ENCODE assay signal across 1 cellular context in the genomic region with DNA sequence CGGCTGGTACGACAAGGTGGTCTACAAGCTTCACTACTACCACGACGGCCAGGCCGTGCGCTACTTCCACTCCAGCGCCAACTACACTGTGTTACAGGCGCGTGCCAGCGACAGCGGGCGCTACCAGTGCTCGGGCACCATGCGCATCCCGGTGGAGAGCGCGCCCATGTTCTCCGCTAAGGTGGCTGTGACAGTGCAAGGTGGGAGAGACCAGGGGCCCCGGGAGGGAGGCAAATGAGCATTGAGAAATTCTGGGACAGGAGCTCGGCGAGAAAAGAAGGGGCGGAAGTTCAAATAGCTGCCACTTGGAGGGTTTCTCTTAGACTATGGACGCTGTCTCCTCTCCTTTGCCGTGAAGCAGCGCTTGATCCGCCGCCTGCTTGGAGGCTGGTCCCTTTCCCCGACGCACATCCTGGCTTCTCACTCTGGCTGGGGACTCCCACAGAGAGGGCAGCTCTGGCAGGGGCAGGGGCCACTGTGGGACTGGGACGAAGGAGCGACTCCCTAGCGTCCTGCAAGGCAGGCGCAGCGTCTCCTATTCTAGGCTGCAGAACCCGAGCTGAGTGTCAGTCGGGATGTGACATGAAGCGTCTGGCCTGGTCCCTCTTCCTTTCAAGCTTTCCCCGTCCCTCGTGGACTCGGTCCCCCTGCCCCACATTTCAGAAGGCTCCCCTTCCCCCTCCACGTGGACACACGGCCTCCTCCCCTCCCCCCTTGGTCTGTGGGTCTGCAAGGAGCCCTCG.
TF ChIP-seq lines count a peak whose summit lies in the region.

No MANE protein-coding gene starts in this region.

TF ChIP-seq in H1, 55 proteins besides CTCF, POLR2A, EP300 and RAD21 (continued from another document):
- TF ChIP-seq, protein P1, sequence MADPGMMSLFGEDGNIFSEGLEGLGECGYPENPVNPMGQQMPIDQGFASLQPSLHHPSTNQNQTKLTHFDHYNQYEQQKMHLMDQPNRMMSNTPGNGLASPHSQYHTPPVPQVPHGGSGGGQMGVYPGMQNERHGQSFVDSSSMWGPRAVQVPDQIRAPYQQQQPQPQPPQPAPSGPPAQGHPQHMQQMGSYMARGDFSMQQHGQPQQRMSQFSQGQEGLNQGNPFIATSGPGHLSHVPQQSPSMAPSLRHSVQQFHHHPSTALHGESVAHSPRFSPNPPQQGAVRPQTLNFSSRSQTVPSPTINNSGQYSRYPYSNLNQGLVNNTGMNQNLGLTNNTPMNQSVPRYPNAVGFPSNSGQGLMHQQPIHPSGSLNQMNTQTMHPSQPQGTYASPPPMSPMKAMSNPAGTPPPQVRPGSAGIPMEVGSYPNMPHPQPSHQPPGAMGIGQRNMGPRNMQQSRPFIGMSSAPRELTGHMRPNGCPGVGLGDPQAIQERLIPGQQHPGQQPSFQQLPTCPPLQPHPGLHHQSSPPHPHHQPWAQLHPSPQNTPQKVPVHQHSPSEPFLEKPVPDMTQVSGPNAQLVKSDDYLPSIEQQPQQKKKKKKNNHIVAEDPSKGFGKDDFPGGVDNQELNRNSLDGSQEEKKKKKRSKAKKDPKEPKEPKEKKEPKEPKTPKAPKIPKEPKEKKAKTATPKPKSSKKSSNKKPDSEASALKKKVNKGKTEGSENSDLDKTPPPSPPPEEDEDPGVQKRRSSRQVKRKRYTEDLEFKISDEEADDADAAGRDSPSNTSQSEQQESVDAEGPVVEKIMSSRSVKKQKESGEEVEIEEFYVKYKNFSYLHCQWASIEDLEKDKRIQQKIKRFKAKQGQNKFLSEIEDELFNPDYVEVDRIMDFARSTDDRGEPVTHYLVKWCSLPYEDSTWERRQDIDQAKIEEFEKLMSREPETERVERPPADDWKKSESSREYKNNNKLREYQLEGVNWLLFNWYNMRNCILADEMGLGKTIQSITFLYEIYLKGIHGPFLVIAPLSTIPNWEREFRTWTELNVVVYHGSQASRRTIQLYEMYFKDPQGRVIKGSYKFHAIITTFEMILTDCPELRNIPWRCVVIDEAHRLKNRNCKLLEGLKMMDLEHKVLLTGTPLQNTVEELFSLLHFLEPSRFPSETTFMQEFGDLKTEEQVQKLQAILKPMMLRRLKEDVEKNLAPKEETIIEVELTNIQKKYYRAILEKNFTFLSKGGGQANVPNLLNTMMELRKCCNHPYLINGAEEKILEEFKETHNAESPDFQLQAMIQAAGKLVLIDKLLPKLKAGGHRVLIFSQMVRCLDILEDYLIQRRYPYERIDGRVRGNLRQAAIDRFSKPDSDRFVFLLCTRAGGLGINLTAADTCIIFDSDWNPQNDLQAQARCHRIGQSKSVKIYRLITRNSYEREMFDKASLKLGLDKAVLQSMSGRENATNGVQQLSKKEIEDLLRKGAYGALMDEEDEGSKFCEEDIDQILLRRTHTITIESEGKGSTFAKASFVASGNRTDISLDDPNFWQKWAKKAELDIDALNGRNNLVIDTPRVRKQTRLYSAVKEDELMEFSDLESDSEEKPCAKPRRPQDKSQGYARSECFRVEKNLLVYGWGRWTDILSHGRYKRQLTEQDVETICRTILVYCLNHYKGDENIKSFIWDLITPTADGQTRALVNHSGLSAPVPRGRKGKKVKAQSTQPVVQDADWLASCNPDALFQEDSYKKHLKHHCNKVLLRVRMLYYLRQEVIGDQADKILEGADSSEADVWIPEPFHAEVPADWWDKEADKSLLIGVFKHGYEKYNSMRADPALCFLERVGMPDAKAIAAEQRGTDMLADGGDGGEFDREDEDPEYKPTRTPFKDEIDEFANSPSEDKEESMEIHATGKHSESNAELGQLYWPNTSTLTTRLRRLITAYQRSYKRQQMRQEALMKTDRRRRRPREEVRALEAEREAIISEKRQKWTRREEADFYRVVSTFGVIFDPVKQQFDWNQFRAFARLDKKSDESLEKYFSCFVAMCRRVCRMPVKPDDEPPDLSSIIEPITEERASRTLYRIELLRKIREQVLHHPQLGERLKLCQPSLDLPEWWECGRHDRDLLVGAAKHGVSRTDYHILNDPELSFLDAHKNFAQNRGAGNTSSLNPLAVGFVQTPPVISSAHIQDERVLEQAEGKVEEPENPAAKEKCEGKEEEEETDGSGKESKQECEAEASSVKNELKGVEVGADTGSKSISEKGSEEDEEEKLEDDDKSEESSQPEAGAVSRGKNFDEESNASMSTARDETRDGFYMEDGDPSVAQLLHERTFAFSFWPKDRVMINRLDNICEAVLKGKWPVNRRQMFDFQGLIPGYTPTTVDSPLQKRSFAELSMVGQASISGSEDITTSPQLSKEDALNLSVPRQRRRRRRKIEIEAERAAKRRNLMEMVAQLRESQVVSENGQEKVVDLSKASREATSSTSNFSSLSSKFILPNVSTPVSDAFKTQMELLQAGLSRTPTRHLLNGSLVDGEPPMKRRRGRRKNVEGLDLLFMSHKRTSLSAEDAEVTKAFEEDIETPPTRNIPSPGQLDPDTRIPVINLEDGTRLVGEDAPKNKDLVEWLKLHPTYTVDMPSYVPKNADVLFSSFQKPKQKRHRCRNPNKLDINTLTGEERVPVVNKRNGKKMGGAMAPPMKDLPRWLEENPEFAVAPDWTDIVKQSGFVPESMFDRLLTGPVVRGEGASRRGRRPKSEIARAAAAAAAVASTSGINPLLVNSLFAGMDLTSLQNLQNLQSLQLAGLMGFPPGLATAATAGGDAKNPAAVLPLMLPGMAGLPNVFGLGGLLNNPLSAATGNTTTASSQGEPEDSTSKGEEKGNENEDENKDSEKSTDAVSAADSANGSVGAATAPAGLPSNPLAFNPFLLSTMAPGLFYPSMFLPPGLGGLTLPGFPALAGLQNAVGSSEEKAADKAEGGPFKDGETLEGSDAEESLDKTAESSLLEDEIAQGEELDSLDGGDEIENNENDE (IDR thresholded peaks at IDR 0.05; ENCODE audit: insufficient replicate concordance, low read length) = no peak
- TF ChIP-seq SAP30 (IDR thresholded peaks at IDR 0.05; ENCODE audit: insufficient read depth, insufficient replicate concordance, low read length) (peak; percentile 14), HDAC2 (IDR thresholded peaks at IDR 0.05; ENCODE audit: borderline replicate concordance in 1 of 2, low read depth in 2 of 2, low read length in 2 of 2) (no peak), HDAC6 (IDR thresholded peaks at IDR 0.05; ENCODE audit: low read depth, low read length) (no peak), NANOG (IDR thresholded peaks at IDR 0.05; ENCODE audit: insufficient read depth, low read depth, low read length, poor library complexity, severe bottlenecking) (no peak), SIRT6 (IDR thresholded peaks at IDR 0.05; ENCODE audit: low read length) (no peak), TCF12 (IDR thresholded peaks at IDR 0.05; ENCODE audit: low read depth, low read length) (no peak), BRCA1 (IDR thresholded peaks at IDR 0.05; ENCODE audit: low read depth, low read length) (no peak), CTBP2 (IDR thresholded peaks at IDR 0.05; ENCODE audit: borderline replicate concordance, insufficient read depth, insufficient read length, low read length) (no peak), FOSL1 (IDR thresholded peaks at IDR 0.05; ENCODE audit: insufficient read depth, low read depth, low read length) (no peak), KDM5A (IDR thresholded peaks at IDR 0.05; ENCODE audit: low read length) (no peak), PHF8 (conservative IDR thresholded peaks at IDR 0.05; ENCODE audit: low read depth, low read length) (no peak), CHD1 (IDR thresholded peaks at IDR 0.05; ENCODE audit: low read depth, low read length) (no peak), KDM4A (IDR thresholded peaks at IDR 0.05; ENCODE audit: low read depth, low read length, severe bottlenecking) (peak; percentile 76), SP4 (IDR thresholded peaks at IDR 0.05; ENCODE audit: low read length) (no peak), TAF1 (IDR thresholded peaks at IDR 0.05; ENCODE audit: low read depth, low read length) (no peak; the same call in 1 of the 2 replicates), SUZ12 (IDR thresholded peaks at IDR 0.05; ENCODE audit: low read length) (peak; percentile 79; the same call in 1 of the 2 replicates), CBX8 (IDR thresholded peaks at IDR 0.05; ENCODE audit: borderline replicate concordance, low read depth, low read length) (no peak), JUND (IDR thresholded peaks at IDR 0.05; ENCODE audit: low read length) (no peak)
